ENCODE assay signal across 2 cellular contexts in genomic region chr5:98789029-98789428, GRCh38.
TF ChIP-seq lines count a peak whose summit lies in the region.

No MANE protein-coding gene starts in this region.

TF ChIP-seq in SK-N-SH, 30 proteins besides CTCF, POLR2A, EP300 and RAD21:
- no peak for TF ChIP-seq TAF1 (IDR thresholded peaks at IDR 0.05; ENCODE audit: borderline replicate concordance, low read depth, low read length)
- TF ChIP-seq MXI1 (IDR thresholded peaks at IDR 0.05; ENCODE audit: low read depth, low read length), result no peak
- TF ChIP-seq RCOR1 (IDR thresholded peaks at IDR 0.05; ENCODE audit: low read length), result no peak
- no peak for TF ChIP-seq NRF1 (IDR thresholded peaks at IDR 0.05; ENCODE audit: low read depth, low read length)
- TF ChIP-seq GABPA (IDR thresholded peaks at IDR 0.05; ENCODE audit: low read depth), result no peak
- no peak for TF ChIP-seq SMC3 (IDR thresholded peaks at IDR 0.05; ENCODE audit: low read depth, low read length)
- TF ChIP-seq RFX5 (IDR thresholded peaks at IDR 0.05; ENCODE audit: low read length), result no peak
- TF ChIP-seq TEAD4 (IDR thresholded peaks at IDR 0.05; ENCODE audit: borderline replicate concordance, insufficient read depth), result no peak
- TF ChIP-seq SIN3A (IDR thresholded peaks at IDR 0.05; ENCODE audit: borderline replicate concordance, low read depth, low read length), result no peak
- no peak for TF ChIP-seq POLR2AphosphoS5 (IDR thresholded peaks at IDR 0.05; ENCODE audit: low read depth, low read length)
- TF ChIP-seq NFIC (IDR thresholded peaks at IDR 0.05; ENCODE audit: borderline replicate concordance), result no peak
- no peak for TF ChIP-seq USF2 (IDR thresholded peaks at IDR 0.05; ENCODE audit: borderline replicate concordance, low read depth, low read length)
- no peak for TF ChIP-seq MEF2A (IDR thresholded peaks at IDR 0.05; ENCODE audit: borderline replicate concordance, low read depth)

TF ChIP-seq in SK-N-SH treated with all-trans-retinoic acid at 6 μM for 48 hours, 23 proteins besides CTCF, POLR2A, EP300 and RAD21:
- TF ChIP-seq TOX (CRISPR knock-in tag; IDR thresholded peaks at IDR 0.05; ENCODE audit: borderline replicate concordance), result no peak
- no peak for TF ChIP-seq SNAI2 (CRISPR knock-in tag; IDR thresholded peaks at IDR 0.05)
- no peak for TF ChIP-seq PATZ1 (CRISPR knock-in tag; IDR thresholded peaks at IDR 0.05; ENCODE audit: borderline replicate concordance)
- no peak for TF ChIP-seq POU6F1 (CRISPR knock-in tag; IDR thresholded peaks at IDR 0.05; ENCODE audit: borderline replicate concordance, low read depth)
- no peak for TF ChIP-seq BACH2 (CRISPR knock-in tag; IDR thresholded peaks at IDR 0.05; ENCODE audit: borderline replicate concordance)
- no peak for TF ChIP-seq CSRNP3 (CRISPR knock-in tag; IDR thresholded peaks at IDR 0.05)
- TF ChIP-seq CREB5 (CRISPR knock-in tag; IDR thresholded peaks at IDR 0.05; ENCODE audit: low read depth), result no peak
- TF ChIP-seq CSDC2 (CRISPR knock-in tag; IDR thresholded peaks at IDR 0.05), result no peak
